In genomic region chr6:110875548-110876169, GRCh38 we compare ENCODE assay signal across 8 cellular contexts. TPM values are rescaled to one million over a fixed set of nuclear protein-coding genes. Genes with fewer than 3 reads are reported as not detected.
A peak's percentile ranks its signal among the peaks of the same experiment; 100 is the strongest.
DNase-seq lines count a peak whose midpoint lies in the region; ATAC-seq and TF ChIP-seq lines count a peak whose summit lies in the region.

No MANE protein-coding gene starts in this region.

- no peaks in the 10 kb centered on the region; the same call in 1 of the 2 replicates for H3K36me3 ChIP-seq in GM06990 (ENCODE audit: control insufficient read depth, insufficient read depth, low read length)
- H3K36me3 ChIP-seq in OCI-LY1 (ENCODE audit: insufficient read depth, low read length) = peaks cover 7% of the 10 kb centered on the region; the same call in 1 of the 2 replicates
- no peaks in the 10 kb centered on the region for H3K36me3 ChIP-seq in stomach

- 0 to 1% (median 1%) methylated on average over 18 to 61 of the region's 61 CpGs for WGBS in stomach, 5 donors

- H3K9me3 Mint-ChIP-seq in activated T-helper 2 cell treated with anti-CD3 and anti-CD28 coated beads, Interferon-gamma antibody, Interleukin-2, Interleukin-4, amounts not matched to agents 10 μg/mL and 5 μg/mL and 100 μg/mL, durations not matched to agents 14 hours and 24 hours and 36 hours = no peaks in the 10 kb centered on the region
- no peaks in the 10 kb centered on the region for H3K9me3 Mint-ChIP-seq in neural crest cell

- H3K27me3 Mint-ChIP-seq in activated T-helper 2 cell treated with anti-CD3 and anti-CD28 coated beads, Interferon-gamma antibody, Interleukin-2, Interleukin-4, amounts not matched to agents 10 μg/mL and 5 μg/mL and 100 μg/mL, durations not matched to agents 14 hours and 24 hours and 36 hours (ENCODE audit: low read depth) = no peaks in the 10 kb centered on the region
- peaks cover 2% of the 10 kb centered on the region for H3K27me3 Mint-ChIP-seq in neural crest cell (ENCODE audit: low read depth)

- 0 out of 2 replicates have a peak, but pooled peaks cover 3% of the 10 kb centered on the region for H3F3A ChIP-seq in OCI-LY1 (ENCODE audit: insufficient read depth, low read length)

- H3K4me1 ChIP-seq in OCI-LY1 (ENCODE audit: insufficient read depth, low read length, severe bottlenecking) (peaks cover 49% of the 10 kb centered on the region), stomach (peaks cover 34 to 50% (median 43%) of the 10 kb centered on the region in 4 donors)

- H3K27ac ChIP-seq in OCI-LY1 (ENCODE audit: low read depth, low read length, poor library complexity, severe bottlenecking) (peak overlapping the region; percentile 59), stomach (peak overlapping the region; percentile 92 to 98 (median 98))

- peak overlapping the region; percentile 86 for H3K4me3 Mint-ChIP-seq in activated T-helper 2 cell treated with anti-CD3 and anti-CD28 coated beads, Interferon-gamma antibody, Interleukin-2, Interleukin-4, amounts not matched to agents 10 μg/mL and 5 μg/mL and 100 μg/mL, durations not matched to agents 14 hours and 24 hours and 36 hours (ENCODE audit: low read depth)
- H3K4me3 Mint-ChIP-seq in neural crest cell = peak overlapping the region; percentile 97

- peak overlapping the region; percentile 86 for H3K27ac Mint-ChIP-seq in activated T-helper 2 cell treated with anti-CD3 and anti-CD28 coated beads, Interferon-gamma antibody, Interleukin-2, Interleukin-4, amounts not matched to agents 10 μg/mL and 5 μg/mL and 100 μg/mL, durations not matched to agents 14 hours and 24 hours and 36 hours
- H3K27ac Mint-ChIP-seq in neural crest cell (ENCODE audit: unreplicated experiment) = peak overlapping the region; percentile 75

- no peaks in the 10 kb centered on the region for H3K9me2 ChIP-seq in OCI-LY1 (ENCODE audit: low read depth, low read length)

- intact Hi-C loops in activated T-helper 2 cell treated with anti-CD3 and anti-CD28 coated beads, Interferon-gamma antibody, Interleukin-2, Interleukin-4, amounts not matched to agents 10 μg/mL and 5 μg/mL and 100 μg/mL, durations not matched to agents 14 hours and 24 hours and 36 hours (cut with micrococcal nuclease) = loop anchor here (5.0 to 10.0 kb wide), 3 partner anchors 348 to 1781 kb away; partner anchors contain the start of genes CEP57L1, REV3L and SESN1
- intact Hi-C loops in stomach (cut with DNase I; ENCODE audit: low total_unique reads) = loop anchor here (5.0 kb wide), 1 partner anchor 63 kb away; no protein-coding TSS in a partner anchor

- peak; percentile 16 for ATAC-seq in HG02885 (IDR thresholded peaks at IDR 0.05; ENCODE audit: poor library complexity, unreplicated experiment)

- H3K79me2 ChIP-seq in OCI-LY1 (ENCODE audit: insufficient read depth, low read length) = peaks cover 60% of the 10 kb centered on the region

- peak overlapping the region; percentile 80 for H3K9ac ChIP-seq in OCI-LY1 (ENCODE audit: low read length)

- DNase-seq in GM06990 (ENCODE audit: extremely low read depth, insufficient read length) (peak; percentile 70), fibroblast of the aortic adventitia (ENCODE audit: low read depth) (peak; percentile 19), neural crest cell (ENCODE audit: low read depth, low spot score) (peak; percentile 46), stomach (peak; percentile 53), NCI-H524 treated with DMSO at 0.1 percent for 48 hours (lab: John Stamatoyannopoulos, UW) (no peak)
- no peak for DNase-seq in activated T-helper 2 cell treated with anti-CD3 and anti-CD28 coated beads, Interferon-gamma antibody, Interleukin-2, Interleukin-4, amounts not matched to agents 10 μg/mL and 5 μg/mL and 100 μg/mL, durations not matched to agents 14 hours and 24 hours and 36 hours (ENCODE audit: low spot score)

- peaks cover 40% of the 10 kb centered on the region for H3K4me1 Mint-ChIP-seq in activated T-helper 2 cell treated with anti-CD3 and anti-CD28 coated beads, Interferon-gamma antibody, Interleukin-2, Interleukin-4, amounts not matched to agents 10 μg/mL and 5 μg/mL and 100 μg/mL, durations not matched to agents 14 hours and 24 hours and 36 hours (ENCODE audit: low read depth)
- peaks cover 48% of the 10 kb centered on the region for H3K4me1 Mint-ChIP-seq in neural crest cell

- no peaks in the 10 kb centered on the region for H4K20me1 ChIP-seq in OCI-LY1 (ENCODE audit: insufficient read depth, low read length)

- peaks cover 37% of the 10 kb centered on the region for H3K36me3 Mint-ChIP-seq in activated T-helper 2 cell treated with anti-CD3 and anti-CD28 coated beads, Interferon-gamma antibody, Interleukin-2, Interleukin-4, amounts not matched to agents 10 μg/mL and 5 μg/mL and 100 μg/mL, durations not matched to agents 14 hours and 24 hours and 36 hours (ENCODE audit: low read depth)
- H3K36me3 Mint-ChIP-seq in neural crest cell (ENCODE audit: low read depth) = peaks cover 2% of the 10 kb centered on the region

- H3K4me3 ChIP-seq in GM06990 (replicated peaks; ENCODE audit: low read depth, low read length) (peak overlapping the region; percentile 76), OCI-LY1 (ENCODE audit: low read depth, low read length, poor library complexity, severe bottlenecking) (peak overlapping the region; percentile 95), fibroblast of the aortic adventitia (ENCODE audit: low read depth, low read length) (peak overlapping the region; percentile 85), stomach (peak overlapping the region; percentile 70 to 96 (median 90))

- no peak for TF ChIP-seq CTCF in GM06990 (IDR thresholded peaks at IDR 0.05; ENCODE audit: insufficient read depth, low read length, poor library complexity, severe bottlenecking)
- no peak for TF ChIP-seq CTCF in OCI-LY1 (IDR thresholded peaks at IDR 0.05; ENCODE audit: low read length)
- no peak for TF ChIP-seq CTCF in fibroblast of the aortic adventitia (IDR thresholded peaks at IDR 0.05; ENCODE audit: insufficient read depth, low read length)
- no peak for TF ChIP-seq CTCF in neural crest cell (conservative IDR thresholded peaks at IDR 0.05)
- no peak for TF ChIP-seq CTCF in stomach (IDR thresholded peaks at IDR 0.05)

- TF ChIP-seq EP300 in stomach (IDR thresholded peaks at IDR 0.05) = no peak

- H3K9me3 ChIP-seq in OCI-LY1 (ENCODE audit: low read length) (no peaks in the 10 kb centered on the region), stomach (no peaks in the 10 kb centered on the region)

- no peak overlapping the region for H2AFZ ChIP-seq in OCI-LY1 (ENCODE audit: low read length)

- H3K4me2 ChIP-seq in OCI-LY1 (ENCODE audit: low read length) = peak overlapping the region; percentile 94

- TF ChIP-seq POLR2A in stomach (IDR thresholded peaks at IDR 0.05) = no peak

- H3K27me3 ChIP-seq in GM06990 (replicated peaks; ENCODE audit: control insufficient read depth, insufficient read depth, low read length) = no peaks in the 10 kb centered on the region
- H3K27me3 ChIP-seq in OCI-LY1 (ENCODE audit: insufficient read depth, low read length) = no peaks in the 10 kb centered on the region
- no peaks in the 10 kb centered on the region for H3K27me3 ChIP-seq in stomach

RNA-seq across cellular contexts. Expression of gene AMD1, which starts 1.1 kb away (rescaled TPM):
- total RNA-seq in activated T-helper 2 cell treated with anti-CD3 and anti-CD28 coated beads, Interferon-gamma antibody, Interleukin-2, Interleukin-4, amounts not matched to agents 10 μg/mL and 5 μg/mL and 100 μg/mL, durations not matched to agents 14 hours and 24 hours and 36 hours = 111 TPM in 2 replicates
- total RNA-seq in fibroblast of the aortic adventitia (ENCODE audit: low replicate concordance) (61.1 and 99.1 TPM in 2 replicates), neural crest cell (92.7 and 92.8 TPM in 2 replicates), stomach (100 to 1,000 TPM in 2 of 5 donors, 10 to 100 TPM in 2, 1 to 10 TPM in 1; 8.4 to 179 (median 57.6) TPM)
- polyA plus RNA-seq in stomach = 10 to 100 TPM; 21.7 to 53.3 (median 47.5) TPM

Comparison
In these comparisons a context has a peak if more than half of its experiments do, and no peak if none do; other contexts are left out.
1. DNase-seq: peak in GM06990 (single experiment), fibroblast of the aortic adventitia (single experiment), neural crest cell (single experiment) and stomach (single experiment); none in activated T-helper 2 cell treated with anti-CD3 and anti-CD28 coated beads, Interferon-gamma antibody, Interleukin-2, Interleukin-4, amounts not matched to agents 10 μg/mL and 5 μg/mL and 100 μg/mL, durations not matched to agents 14 hours and 24 hours and 36 hours (single experiment) and NCI-H524 treated with DMSO at 0.1 percent for 48 hours (single experiment).
2. Peak in every context shown above with its lines, with median percentiles within 50 percentile points of each other: H3K4me3 ChIP-seq.